In the genomic region with DNA sequence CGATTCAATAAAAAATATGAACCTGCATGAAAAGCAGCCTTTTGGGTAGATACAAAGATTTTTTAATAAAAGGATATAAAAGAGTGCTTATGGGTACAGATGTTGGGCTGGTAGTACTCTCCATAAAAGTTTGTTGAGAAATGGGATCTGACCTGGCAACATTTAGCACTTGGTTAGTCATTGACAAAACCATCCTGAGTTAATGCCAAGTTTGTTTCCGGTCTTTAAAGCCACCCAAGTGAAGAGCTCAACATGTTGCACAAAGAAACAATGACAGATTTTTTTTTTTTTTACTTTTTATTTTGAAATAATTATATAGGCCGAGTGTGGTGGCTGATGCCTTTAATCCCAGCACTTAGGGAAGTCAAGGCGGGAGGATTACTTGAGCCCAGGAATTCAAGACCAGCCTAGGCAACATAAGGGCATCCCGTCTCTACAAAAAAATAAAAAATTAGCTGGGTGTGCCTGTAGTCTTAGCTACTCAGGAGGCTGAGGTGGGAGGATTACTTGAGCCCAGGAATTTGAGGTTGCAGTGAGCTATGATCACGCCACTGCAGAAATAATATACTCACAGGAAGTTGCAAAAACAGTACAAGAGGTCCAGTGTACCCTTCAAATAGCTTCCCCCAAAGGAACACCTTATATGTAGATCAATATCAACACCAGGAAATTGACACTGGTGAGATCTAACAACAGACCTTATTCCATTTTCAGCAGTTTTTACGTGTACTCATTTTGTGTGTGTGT, we compare ENCODE assay signal across 13 cellular contexts. TPM values are rescaled to one million over a fixed set of nuclear protein-coding genes. Genes with fewer than 3 reads are reported as not detected.
DNase-seq lines count a peak whose midpoint lies in the region; ATAC-seq, FAIRE-seq and TF ChIP-seq lines count a peak whose summit lies in the region.
"Had no signal": no experiment of that assay in that cellular context is flagged by ENCODE, and none has a peak within 500 bp of the region (broad histone marks: within the 10 kb centered on the region; RNA-seq: fewer than 3 reads in every experiment).

No MANE protein-coding gene starts in this region.

- DNase-seq in AG20443 (ENCODE audit: low spot score) (peak; percentile 34), HCEC 1CT (peak; percentile 70), bronchial epithelial cell (ENCODE audit: low read depth) (peak; percentile 71), kidney tubule cell (ENCODE audit: low spot score) (peak; percentile 53), iPS-NIHi11 (ENCODE audit: low spot score) (no peak), NCI-H1105 (lab: John Stamatoyannopoulos, UW) (no peak)
- DNase-seq in T-helper 2 cell treated with Interferon-gamma antibody and Interleukin-4, amounts not matched to agents 5 μg/mL and 100 μg/mL, for 36 hours (ENCODE audit: low spot score): no peak
- DNase-seq: Caco-2, OCI-M1 had no signal

- H3K27me3 ChIP-seq in bronchial epithelial cell (ENCODE audit: control insufficient read depth, insufficient read depth, low read length): no peaks in the 10 kb centered on the region
- H3K27me3 ChIP-seq: vagina had no signal

- no peak for TF ChIP-seq CTCF in bronchial epithelial cell (IDR thresholded peaks at IDR 0.05; ENCODE audit: insufficient read depth, low read length, severe bottlenecking)

- H3K27me3 Mint-ChIP-seq in T-helper 2 cell treated with Interferon-gamma antibody and Interleukin-4, amounts not matched to agents 5 μg/mL and 100 μg/mL, for 36 hours (ENCODE audit: low read depth): no peaks in the 10 kb centered on the region

- peaks cover 8% of the 10 kb centered on the region for H3K36me3 Mint-ChIP-seq in T-helper 2 cell treated with Interferon-gamma antibody and Interleukin-4, amounts not matched to agents 5 μg/mL and 100 μg/mL, for 36 hours (ENCODE audit: low read depth)

- no peak for ATAC-seq in HG03139 (IDR thresholded peaks at IDR 0.05; ENCODE audit: unreplicated experiment)

- no peaks in the 10 kb centered on the region for H3K9me3 Mint-ChIP-seq in T-helper 2 cell treated with Interferon-gamma antibody and Interleukin-4, amounts not matched to agents 5 μg/mL and 100 μg/mL, for 36 hours
- H3K9me3 Mint-ChIP-seq: nephron had no signal

- no peak overlapping the region for H3K27ac Mint-ChIP-seq in T-helper 2 cell treated with Interferon-gamma antibody and Interleukin-4, amounts not matched to agents 5 μg/mL and 100 μg/mL, for 36 hours
- H3K27ac Mint-ChIP-seq: nephron had no signal

- peaks cover 20% of the 10 kb centered on the region for H3K4me1 Mint-ChIP-seq in T-helper 2 cell treated with Interferon-gamma antibody and Interleukin-4, amounts not matched to agents 5 μg/mL and 100 μg/mL, for 36 hours (ENCODE audit: low read depth)

- H3K36me3 ChIP-seq in bronchial epithelial cell (ENCODE audit: control insufficient read depth, insufficient read depth, low read length): no peaks in the 10 kb centered on the region
- H3K36me3 ChIP-seq: vagina had no signal

- H3K4me3 ChIP-seq in bronchial epithelial cell (ENCODE audit: low read depth, low read length): no peak overlapping the region
- H3K4me3 ChIP-seq: vagina had no signal

- no peak overlapping the region for H3K4me3 Mint-ChIP-seq in T-helper 2 cell treated with Interferon-gamma antibody and Interleukin-4, amounts not matched to agents 5 μg/mL and 100 μg/mL, for 36 hours
- H3K4me3 Mint-ChIP-seq: nephron had no signal

- no peak for FAIRE-seq in bronchial epithelial cell (lab: Jason Lieb, UNC)
- FAIRE-seq: GM19239 had no signal

RNA-seq across cellular contexts. Expression of a gene that starts 16.6 kb away (rescaled TPM):
- total RNA-seq in bronchial epithelial cell: 3.4 and 4.0 TPM in 2 replicates

RNA-seq across cellular contexts. Expression of a gene that starts 44.9 kb away (rescaled TPM):
- 6.0 and 11.6 TPM in 2 replicates for total RNA-seq in bronchial epithelial cell

Comparison
In these comparisons a context has a peak if more than half of its experiments do, and no peak if none do; other contexts are left out.
1. DNase-seq: peak in AG20443 (single experiment), HCEC 1CT (single experiment), bronchial epithelial cell (single experiment) and kidney tubule cell (single experiment); none in iPS-NIHi11 (single experiment), NCI-H1105 (single experiment) and T-helper 2 cell treated with Interferon-gamma antibody and Interleukin-4, amounts not matched to agents 5 μg/mL and 100 μg/mL, for 36 hours (single experiment).